In genomic region chr4:8403173-8403753, GRCh38 we compare ENCODE assay signal across 8 cellular contexts. TPM values are rescaled to one million over a fixed set of nuclear protein-coding genes. Genes with fewer than 3 reads are reported as not detected.
DNase-seq lines count a peak whose midpoint lies in the region; ATAC-seq and TF ChIP-seq lines count a peak whose summit lies in the region.

No MANE protein-coding gene starts in this region.

- intact Hi-C loops in posterior cingulate gyrus (cut with DNase I) = loop anchor here (1.0 to 10.0 kb wide), 4 partner anchors 81 to 218 kb away; no protein-coding TSS in a partner anchor

- H3K36me3 ChIP-seq in SJCRH30 (peaks cover 37% of the 10 kb centered on the region), adipocyte (ENCODE audit: control insufficient read depth, insufficient read depth, low read length, severe bottlenecking) (peaks cover 36% of the 10 kb centered on the region), cardiac muscle cell (peaks cover 3% of the 10 kb centered on the region)

- ATAC-seq in HG03159 (IDR thresholded peaks at IDR 0.05; ENCODE audit: unreplicated experiment) = no peak
- no peak for ATAC-seq in GM18861 (IDR thresholded peaks at IDR 0.05; ENCODE audit: unreplicated experiment)

- H3K27ac ChIP-seq in SJCRH30 (no peak overlapping the region), cardiac muscle cell (no peak overlapping the region)

- TF ChIP-seq CTCF in cardiac muscle cell (IDR thresholded peaks at IDR 0.05; ENCODE audit: low read depth, low read length) = peak; percentile 96

- DNase-seq in DMS 273 treated with DMSO at 0.1 percent for 48 hours (lab: John Stamatoyannopoulos, UW) = peak; percentile 1
- peak; percentile 74 for DNase-seq in KBM-7
- DNase-seq in SJCRH30 = peak; percentile 85 to 93
- peak; percentile 95 for DNase-seq in adipocyte (ENCODE audit: low read depth)
- DNase-seq in cardiac muscle cell (ENCODE audit: low read depth in 1 of 2, low spot score in 1 of 2) = peak; percentile 88 to 90
- peak; percentile 69 to 97 (median 89) for DNase-seq in posterior cingulate gyrus

- peak overlapping the region; percentile 30 for H3K9ac ChIP-seq in adipocyte (ENCODE audit: low read length)

- in situ Hi-C loops in KBM-7 (cut with MboI; ENCODE audit: low pct_unique_long_range_greater_than_20kb, low sequenced_read_pairs) = no loop called here

- H3K4me3 ChIP-seq in SJCRH30 (no peak overlapping the region), adipocyte (ENCODE audit: low read length) (no peak overlapping the region), cardiac muscle cell (no peak overlapping the region)

- H3K4me1 ChIP-seq in SJCRH30 (peaks cover 6% of the 10 kb centered on the region), adipocyte (ENCODE audit: control insufficient read depth, insufficient read depth, low read length) (peaks cover 14% of the 10 kb centered on the region), cardiac muscle cell (ENCODE audit: low read depth) (no peaks in the 10 kb centered on the region)

- H3K27me3 ChIP-seq in SJCRH30 = no peaks in the 10 kb centered on the region
- no peaks in the 10 kb centered on the region for H3K27me3 ChIP-seq in adipocyte (replicated peaks; ENCODE audit: control insufficient read depth, insufficient read depth, low read length)
- H3K27me3 ChIP-seq in cardiac muscle cell = no peaks in the 10 kb centered on the region

- H3K9me3 ChIP-seq in SJCRH30 (replicated peaks) (no peaks in the 10 kb centered on the region), adipocyte (ENCODE audit: control insufficient read depth, low read length) (no peaks in the 10 kb centered on the region), cardiac muscle cell (ENCODE audit: low read depth) (no peaks in the 10 kb centered on the region)

RNA-seq across cellular contexts. Expression of gene ACOX3, which starts 37.3 kb away (rescaled TPM):
- total RNA-seq in SJCRH30 (2014; rRNA removed; shearing (Covaris generic)) = 20.0 and 21.4 TPM in 2 replicates
- 26.5 and 38.7 TPM in 2 replicates for total RNA-seq in cardiac muscle cell
- polyA plus RNA-seq in cardiac muscle cell = 19.1 and 31.0 TPM in 2 replicates

RNA-seq across cellular contexts. Expression of gene TRMT44, which starts 37.3 kb away (rescaled TPM):
- total RNA-seq in SJCRH30 (2014; rRNA removed; shearing (Covaris generic)) = 13.5 and 14.3 TPM in 2 replicates
- total RNA-seq in cardiac muscle cell = 38.8 and 66.9 TPM in 2 replicates
- polyA plus RNA-seq in cardiac muscle cell = 20.6 and 23.6 TPM in 2 replicates

Comparison
In these comparisons a context has a peak if more than half of its experiments do, and no peak if none do; other contexts are left out.
1. DNase-seq: peak in every context shown above with its lines; median percentile 95 in adipocyte; 89 in SJCRH30; 89 in cardiac muscle cell; 89 in posterior cingulate gyrus; 74 in KBM-7; 1 in DMS 273 treated with DMSO at 0.1 percent for 48 hours.